Comparison of ENCODE assay signal across 17 cellular contexts in genomic region chr4:15717126-15717525, GRCh38. TPM values are rescaled to one million over a fixed set of nuclear protein-coding genes. Genes with fewer than 3 reads are reported as not detected.
DNase-seq lines count a peak whose midpoint lies in the region; ATAC-seq and TF ChIP-seq lines count a peak whose summit lies in the region.
"Had no signal": no experiment of that assay in that cellular context is flagged by ENCODE, and none has a peak within 500 bp of the region (broad histone marks: within the 10 kb centered on the region; RNA-seq: fewer than 3 reads in every experiment).

No MANE protein-coding gene starts in this region.

- DNase-seq in NCI-H748 (lab: John Stamatoyannopoulos, UW; ENCODE audit: unreplicated experiment) (peak; percentile 22), NCI-H748 treated with DMSO at 0.1 percent for 48 hours (lab: John Stamatoyannopoulos, UW) (no peak), astrocyte of the hippocampus (ENCODE audit: low read depth, low spot score) (peak; percentile 63), kidney tubule cell (ENCODE audit: low spot score) (peak; percentile 15), NCI-H146 (lab: John Stamatoyannopoulos, UW) (no peak), Right ventricle myocardium superior (no peak), coronary artery (ENCODE audit: low spot score) (no peak), T-helper 1 cell (no peak)
- DNase-seq: activated B cell treated with CpG ODN at 0.5 μM for 24 hours, COR-L47, GF-D8, NCI-H2029, NCI-H526 treated with DMSO at 0.1 percent for 48 hours had no signal

- intact Hi-C loops in Right ventricle myocardium superior (cut with DNase I) = no loop called here

- peak overlapping the region in 1 of 2 donors; percentile 24 for H3K27ac ChIP-seq in coronary artery
- H3K27ac ChIP-seq: 22Rv1, breast epithelium, parathyroid adenoma had no signal

- TF ChIP-seq CTCF in coronary artery (IDR thresholded peaks at IDR 0.05) = no peak

- no peak for ATAC-seq in Right ventricle myocardium superior (ENCODE audit: poor library complexity)
- ATAC-seq: Panc1 had no signal

- H3K4me3 ChIP-seq in coronary artery = no peak overlapping the region
- H3K4me3 ChIP-seq: breast epithelium had no signal

RNA-seq across cellular contexts. Expression of gene BST1, which starts 14.3 kb away (rescaled TPM):
- total RNA-seq in Right ventricle myocardium superior = 2.6 TPM

RNA-seq across cellular contexts. Expression of gene FAM200B, which starts 35.5 kb away (rescaled TPM):
- total RNA-seq in Right ventricle myocardium superior = 25.5 TPM

Comparison
In these comparisons a context has a peak if more than half of its experiments do, and no peak if none do; other contexts are left out.
1. DNase-seq: peak in NCI-H748 (single experiment), astrocyte of the hippocampus (single experiment) and kidney tubule cell (single experiment); none in NCI-H748 treated with DMSO at 0.1 percent for 48 hours (single experiment), NCI-H146 (single experiment), Right ventricle myocardium superior (single experiment), coronary artery (single experiment) and T-helper 1 cell (0 of 5).